8 cellular contexts compared by ENCODE assay signal in the genomic region with DNA sequence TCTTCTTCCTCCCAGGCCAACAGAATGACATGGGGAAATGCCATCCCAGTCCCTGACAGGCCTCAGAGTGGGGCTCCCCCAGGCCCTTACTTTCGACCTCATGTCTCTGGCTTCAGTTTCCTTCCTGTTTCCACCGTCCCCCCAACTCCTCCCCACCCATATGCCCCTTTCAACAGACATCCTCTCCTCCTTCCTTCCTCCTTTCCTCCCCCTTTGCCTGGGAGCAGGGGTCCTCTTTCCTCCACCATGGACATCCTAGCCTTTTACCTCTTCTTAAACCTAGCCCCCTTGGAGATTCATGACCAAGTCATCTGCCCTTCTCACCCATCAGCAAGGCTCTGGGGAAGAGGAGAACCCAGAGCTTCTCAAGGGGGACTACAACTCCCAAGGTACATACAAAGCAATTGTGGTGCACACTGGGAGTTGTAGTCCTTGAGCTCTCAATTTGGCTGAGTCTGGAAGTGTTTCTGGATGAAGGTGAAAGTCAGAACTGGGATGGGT. TPM values are rescaled to one million over a fixed set of nuclear protein-coding genes. Genes with fewer than 3 reads are reported as not detected.
DNase-seq lines count a peak whose midpoint lies in the region; ATAC-seq and TF ChIP-seq lines count a peak whose summit lies in the region.

No MANE protein-coding gene starts in this region.

- no peaks in the 10 kb centered on the region for H3K9me3 ChIP-seq in BLaER1
- no peaks in the 10 kb centered on the region for H3K9me3 ChIP-seq in spleen

- intact Hi-C loops in activated B cell treated with CpG ODN at 0.5 μM for 24 hours (cut with micrococcal nuclease), result loop anchor here (1.0 kb wide), 1 partner anchor 11 kb away; no protein-coding TSS in a partner anchor
- intact Hi-C loops in spleen (cut with DNase I; ENCODE audit: low total_unique reads), result loop anchor here (10.0 kb wide), 1 partner anchor 58 kb away; a partner anchor contains a TSS

- WGBS in spleen, 5 donors, result 4 to 17% (median 11%) methylated on average over 2 of the region's 2 CpGs

- peak; percentile 29 for ATAC-seq in activated B cell treated with CpG ODN at 0.5 μM for 24 hours (ENCODE audit: low read depth)
- no peak for ATAC-seq in GM19351 (IDR thresholded peaks at IDR 0.05; ENCODE audit: unreplicated experiment)
- no peak for ATAC-seq in HG03045 (IDR thresholded peaks at IDR 0.05; ENCODE audit: unreplicated experiment)

- H3K36me3 ChIP-seq in BLaER1, result peaks cover 5% of the 10 kb centered on the region; the same call in 1 of the 2 replicates
- peaks cover 0 to 9% (median 0%) of the 10 kb centered on the region in 6 donors for H3K36me3 ChIP-seq in spleen

- POLR2A ChIA-PET in activated B cell treated with CpG ODN at 0.5 μM for 24 hours (lab: Charles Lee), result interaction anchor here (0.6 to 2.4 kb wide), 8 partner anchors 9 to 70 kb away, joined by 3 to 17 read pairs (median 6); a partner anchor contains a TSS

- peak overlapping the region; percentile 87 for H3K9ac ChIP-seq in BLaER1

- no peaks in the 10 kb centered on the region for H3K27me3 Mint-ChIP-seq in activated B cell treated with CpG ODN at 0.5 μM for 24 hours

- H3K36me3 Mint-ChIP-seq in activated B cell treated with CpG ODN at 0.5 μM for 24 hours (ENCODE audit: low read depth), result peaks cover 14% of the 10 kb centered on the region

- no peaks in the 10 kb centered on the region for H3K27me3 ChIP-seq in BLaER1
- no peaks in the 10 kb centered on the region for H3K27me3 ChIP-seq in spleen (replicated peaks in 1 of 7)

- DNase-seq in KBM-7 (peak; percentile 47), activated B cell treated with CpG ODN at 0.5 μM for 24 hours (no peak), fibroblast of pulmonary artery (ENCODE audit: low read depth) (peak; percentile 40), spleen (peak; percentile 79), ecto neural progenitor cell (ENCODE audit: low spot score) (no peak)

- peak overlapping the region; percentile 75 for H3K4me3 Mint-ChIP-seq in activated B cell treated with CpG ODN at 0.5 μM for 24 hours

- CTCF ChIA-PET in activated B cell treated with CpG ODN at 0.5 μM for 24 hours (lab: Charles Lee), result interaction anchor here (0.6 to 1.9 kb wide), 4 partner anchors 10 to 62 kb away, joined by 3 to 11 read pairs (median 3); a partner anchor contains a TSS

- no peak for TF ChIP-seq POLR2A in spleen (IDR thresholded peaks at IDR 0.05)

- peak overlapping the region; percentile 100 for H3K4me2 ChIP-seq in BLaER1

- peaks cover 78% of the 10 kb centered on the region for H3K4me1 Mint-ChIP-seq in activated B cell treated with CpG ODN at 0.5 μM for 24 hours

- peak overlapping the region; percentile 98 for H3K27ac ChIP-seq in BLaER1
- peak overlapping the region; percentile 81 to 99 (median 95) for H3K27ac ChIP-seq in spleen

- in situ Hi-C loops in KBM-7 (cut with MboI; ENCODE audit: low pct_unique_long_range_greater_than_20kb, low sequenced_read_pairs), result no loop called here

- H3K9me3 Mint-ChIP-seq in activated B cell treated with CpG ODN at 0.5 μM for 24 hours, result no peaks in the 10 kb centered on the region

- peak overlapping the region; percentile 88 for H3K27ac Mint-ChIP-seq in activated B cell treated with CpG ODN at 0.5 μM for 24 hours

- H4K20me1 ChIP-seq in BLaER1, result peaks cover 16% of the 10 kb centered on the region; the same call in 1 of the 2 replicates

- peaks cover 76% of the 10 kb centered on the region for H3K4me1 ChIP-seq in BLaER1
- peaks cover 28 to 91% (median 80%) of the 10 kb centered on the region in 6 donors for H3K4me1 ChIP-seq in spleen

- peak overlapping the region; percentile 95; the same call in 1 of the 2 replicates for H3K4me3 ChIP-seq in BLaER1
- no peak overlapping the region for H3K4me3 ChIP-seq in fibroblast of pulmonary artery (replicated peaks; ENCODE audit: low read depth, low read length)
- H3K4me3 ChIP-seq in spleen, result peak overlapping the region in 1 of 8 donors; percentile 76

- TF ChIP-seq CTCF in activated B cell treated with CpG ODN at 0.5 μM for 24 hours (IDR thresholded peaks at IDR 0.05), result no peak
- TF ChIP-seq CTCF in fibroblast of pulmonary artery (IDR thresholded peaks at IDR 0.05; ENCODE audit: low read length, missing control alignments), result no peak
- no peak for TF ChIP-seq CTCF in spleen (IDR thresholded peaks at IDR 0.05 in 8 of 11, conservative IDR thresholded peaks at IDR 0.05 in 3 of 11)

RNA-seq across cellular contexts. Expression of a gene that starts 4.0 kb away (rescaled TPM):
- 56.2 and 56.6 TPM in 2 replicates for total RNA-seq in activated B cell treated with CpG ODN at 0.5 μM for 24 hours
- total RNA-seq in spleen, result 10 to 100 TPM; 44.0 to 88.9 (median 68.8) TPM
- polyA plus RNA-seq in spleen, result 10 to 100 TPM; 11.1 to 38.6 (median 13.4) TPM

RNA-seq across cellular contexts. Expression of a gene that starts 13.3 kb away (rescaled TPM):
- total RNA-seq in activated B cell treated with CpG ODN at 0.5 μM for 24 hours (1.8 and 2.4 TPM in 2 replicates), spleen (under 1 TPM in 1 of 7 donors, not detected in 6; 0.60 TPM)
- polyA plus RNA-seq in spleen, result not detected

RNA-seq across cellular contexts. Expression of a gene that starts 23.5 kb away (rescaled TPM):
- total RNA-seq in activated B cell treated with CpG ODN at 0.5 μM for 24 hours (64.1 and 69.0 TPM in 2 replicates), spleen (10 to 100 TPM; 27.1 to 35.8 (median 30.3) TPM)
- polyA plus RNA-seq in spleen, result 10 to 100 TPM; 31.9 to 43.4 (median 40.1) TPM

RNA-seq across cellular contexts. Expression of a gene that starts 26.9 kb away (rescaled TPM):
- total RNA-seq in activated B cell treated with CpG ODN at 0.5 μM for 24 hours (1.0 TPM in 1 of 2 replicates, not detected in the other), spleen (1 to 10 TPM in 2 of 7 donors, under 1 TPM in 4, not detected in 1; 0.54 to 4.1 (median 0.71) TPM)
- 1 to 10 TPM; 1.0 to 2.1 (median 1.7) TPM for polyA plus RNA-seq in spleen

RNA-seq across cellular contexts. Expression of a gene that starts 27.0 kb away (rescaled TPM):
- not detected in 2 replicates for total RNA-seq in activated B cell treated with CpG ODN at 0.5 μM for 24 hours
- total RNA-seq in spleen, result not detected
- not detected for polyA plus RNA-seq in spleen

Comparison
In these comparisons a context has a peak if more than half of its experiments do, and no peak if none do; other contexts are left out.
1. DNase-seq: peak in KBM-7 (single experiment), fibroblast of pulmonary artery (single experiment) and spleen (single experiment); none in activated B cell treated with CpG ODN at 0.5 μM for 24 hours (single experiment) and ecto neural progenitor cell (single experiment).